Comparison of ENCODE assay signal across 11 cellular contexts in genomic region chr14:74940956-74941565, GRCh38. TPM values are rescaled to one million over a fixed set of nuclear protein-coding genes. Genes with fewer than 3 reads are reported as not detected.
A peak's percentile ranks its signal among the peaks of the same experiment; 100 is the strongest.
DNase-seq lines count a peak whose midpoint lies in the region; ATAC-seq and TF ChIP-seq lines count a peak whose summit lies in the region.
"Had no signal": no experiment of that assay in that cellular context is flagged by ENCODE, and none has a peak within 500 bp of the region (broad histone marks: within the 10 kb centered on the region; RNA-seq: fewer than 3 reads in every experiment).

No MANE protein-coding gene starts in this region.

- CTCF ChIA-PET in MCF 10A (lab: Yijun Ruan, JAX) = interaction anchor here (0.9 to 2.6 kb wide), 6 partner anchors 10 to 363 kb away, joined by 3 to 10 read pairs (median 3); partner anchors contain the start of gene RPS6KL1

- H3K27ac Mint-ChIP-seq in MCF 10A (ENCODE audit: low read depth, unreplicated experiment) = no peak overlapping the region
- H3K27ac Mint-ChIP-seq in central memory CD8-positive, alpha-beta T cell (ENCODE audit: low read depth) = peak overlapping the region; percentile 86
- peak overlapping the region; percentile 89 to 97 (median 94) for H3K27ac Mint-ChIP-seq in naive thymus-derived CD8-positive, alpha-beta T cell

- H3K9me3 ChIP-seq in breast epithelium (no peaks in the 10 kb centered on the region), uterus (no peaks in the 10 kb centered on the region)
- H3K9me3 ChIP-seq: BE2C had no signal

- TF ChIP-seq CTCF in breast epithelium (IDR thresholded peaks at IDR 0.05) (no peak), MCF 10A (IDR thresholded peaks at IDR 0.05; ENCODE audit: unreplicated experiment) (no peak), uterus (IDR thresholded peaks at IDR 0.05) (no peak)

- no peaks in the 10 kb centered on the region for H3K27me3 Mint-ChIP-seq in MCF 10A (ENCODE audit: insufficient read depth, unreplicated experiment)
- H3K27me3 Mint-ChIP-seq in central memory CD8-positive, alpha-beta T cell = no peaks in the 10 kb centered on the region
- H3K27me3 Mint-ChIP-seq in naive thymus-derived CD8-positive, alpha-beta T cell = no peaks in the 10 kb centered on the region

- H3K36me3 ChIP-seq in breast epithelium (no peaks in the 10 kb centered on the region), uterus (no peaks in the 10 kb centered on the region)
- H3K36me3 ChIP-seq: BE2C had no signal

- H3K27ac ChIP-seq in breast epithelium (peak overlapping the region; percentile 67 to 93), uterus (peak overlapping the region; percentile 82 to 84)

- H3K4me1 ChIP-seq in breast epithelium = peaks cover 6 to 19% of the 10 kb centered on the region in 2 donors
- H3K4me1 ChIP-seq in uterus = peaks cover 0 to 26% of the 10 kb centered on the region in 2 donors

- H3K4me3 Mint-ChIP-seq in MCF 10A (ENCODE audit: unreplicated experiment) = no peak overlapping the region
- peak overlapping the region; percentile 69 for H3K4me3 Mint-ChIP-seq in central memory CD8-positive, alpha-beta T cell
- H3K4me3 Mint-ChIP-seq in naive thymus-derived CD8-positive, alpha-beta T cell = peak overlapping the region; percentile 71 to 86 (median 80)

- peaks cover 14% of the 10 kb centered on the region for H3K4me1 Mint-ChIP-seq in MCF 10A (ENCODE audit: insufficient read depth, unreplicated experiment)
- H3K4me1 Mint-ChIP-seq in central memory CD8-positive, alpha-beta T cell = peaks cover 25% of the 10 kb centered on the region
- peaks cover 3 to 53% (median 49%) of the 10 kb centered on the region in 4 donors for H3K4me1 Mint-ChIP-seq in naive thymus-derived CD8-positive, alpha-beta T cell

- BruUV-seq in MCF 10A (replicated peaks; lab: Mats Ljungman, UMichigan) = no TSS peak

- H3K27me3 ChIP-seq in breast epithelium (no peaks in the 10 kb centered on the region), uterus (no peaks in the 10 kb centered on the region)
- H3K27me3 ChIP-seq: BE2C had no signal

- POLR2A ChIA-PET in MCF 10A (lab: Yijun Ruan, JAX) = no interaction called here
- POLR2A ChIA-PET in naive thymus-derived CD8-positive, alpha-beta T cell (lab: Charles Lee) = interaction anchor here (0.7 to 1.0 kb wide), 2 partner anchors 59 to 149 kb away, joined by 5 read pairs; partner anchors contain the start of gene DLST

- no peak overlapping the region for H3K4me3 ChIP-seq in breast epithelium
- H3K4me3 ChIP-seq in uterus = no peak overlapping the region

- no peaks in the 10 kb centered on the region for H3K36me3 Mint-ChIP-seq in MCF 10A (ENCODE audit: insufficient read depth, unreplicated experiment)
- no peaks in the 10 kb centered on the region for H3K36me3 Mint-ChIP-seq in central memory CD8-positive, alpha-beta T cell (ENCODE audit: insufficient read depth)
- no peaks in the 10 kb centered on the region for H3K36me3 Mint-ChIP-seq in naive thymus-derived CD8-positive, alpha-beta T cell

- ATAC-seq in central memory CD8-positive, alpha-beta T cell (replicated peaks; ENCODE audit: extremely low read depth, poor library complexity, severe bottlenecking) = no peak
- no peak for ATAC-seq in naive thymus-derived CD8-positive, alpha-beta T cell

- DNase-seq in breast epithelium (ENCODE audit: low spot score in 2 of 2) = no peak
- no peak for DNase-seq in MCF 10A (ENCODE audit: unreplicated experiment)
- DNase-seq in central memory CD8-positive, alpha-beta T cell (ENCODE audit: low spot score in 2 of 2) = no peak
- DNase-seq in naive thymus-derived CD8-positive, alpha-beta T cell = no peak
- DNase-seq in uterus = no peak
- DNase-seq in DMS79 (lab: John Stamatoyannopoulos, UW) = no peak
- no peak for DNase-seq in activated effector memory CD4-positive, alpha-beta T cell treated with anti-CD3 and anti-CD28 coated beads, Interleukin-2, amount 50 U/mL, for 16 hours
- no peak for DNase-seq in hippocampal formation (lab: John Stamatoyannopoulos, UW)
- DNase-seq: BE2C, glutamatergic neuron, NCI-H446 treated with DMSO at 0.1 percent for 48 hours had no signal

- intact Hi-C loops in breast epithelium (cut with DNase I; ENCODE audit: low total_unique reads) (no loop called here), MCF 10A (cut with micrococcal nuclease) (loop anchor here (10.0 kb wide), 1 partner anchor 364 kb away; no protein-coding TSS in a partner anchor), uterus (cut with DNase I; ENCODE audit: low total_unique reads) (no loop called here)

- no peak for TF ChIP-seq POLR2A in breast epithelium (IDR thresholded peaks at IDR 0.05)
- TF ChIP-seq POLR2A in uterus (IDR thresholded peaks at IDR 0.05) = no peak

- H3K9me3 Mint-ChIP-seq in MCF 10A (ENCODE audit: unreplicated experiment) = peaks cover 7% of the 10 kb centered on the region
- no peaks in the 10 kb centered on the region for H3K9me3 Mint-ChIP-seq in central memory CD8-positive, alpha-beta T cell
- H3K9me3 Mint-ChIP-seq in naive thymus-derived CD8-positive, alpha-beta T cell = peaks cover 0 to 12% (median 0%) of the 10 kb centered on the region in 9 donors

RNA-seq across cellular contexts. Expression of gene PGF, which starts 14.3 kb away (rescaled TPM):
- total RNA-seq in breast epithelium (10 to 100 TPM in 1 of 3 donors, 1 to 10 TPM in 2; 3.7 to 17.9 (median 8.2) TPM), MCF 10A (2022) (1.3 and 2.1 TPM in 2 replicates), uterus (10 to 100 TPM in 2 of 4 donors, 1 to 10 TPM in 2; 2.7 to 32.4 (median 15.4) TPM)
- total RNA-seq in naive thymus-derived CD8-positive, alpha-beta T cell = not detected
- polyA plus RNA-seq in naive thymus-derived CD8-positive, alpha-beta T cell = under 1 TPM in 1 of 3 donors, not detected in 2; 0.13 TPM

RNA-seq across cellular contexts. Expression of gene RPS6KL1, which starts 18.0 kb away (rescaled TPM):
- total RNA-seq in breast epithelium (1 to 10 TPM; 2.9 to 5.6 (median 3.3) TPM), MCF 10A (2022) (8.8 and 12.3 TPM in 2 replicates), uterus (10 to 100 TPM in 1 of 4 donors, 1 to 10 TPM in 1, under 1 TPM in 1, not detected in 1; 0.26 to 11.1 (median 3.0) TPM)
- total RNA-seq in naive thymus-derived CD8-positive, alpha-beta T cell = 1 to 10 TPM; 3.8 to 6.4 TPM
- polyA plus RNA-seq in naive thymus-derived CD8-positive, alpha-beta T cell = 1 to 10 TPM in 2 of 3 donors, under 1 TPM in 1; 0.50 to 3.6 (median 1.7) TPM

RNA-seq across cellular contexts. Expression of gene DLST, which starts 59.3 kb away (rescaled TPM):
- total RNA-seq in breast epithelium (100 to 1,000 TPM in 1 of 3 donors, 10 to 100 TPM in 2; 73.4 to 104 (median 76.1) TPM), MCF 10A (2022) (114 and 139 TPM in 2 replicates), uterus (10 to 100 TPM; 31.8 to 77.2 (median 62.7) TPM)
- 100 to 1,000 TPM; 118 to 120 TPM for total RNA-seq in naive thymus-derived CD8-positive, alpha-beta T cell
- polyA plus RNA-seq in naive thymus-derived CD8-positive, alpha-beta T cell = 1 to 10 TPM; 8.8 to 9.3 (median 8.9) TPM
